Comparison of ENCODE assay signal across 8 cellular contexts in genomic region chrX:16870095-16870860, GRCh38. TPM values are rescaled to one million over a fixed set of nuclear protein-coding genes. Genes with fewer than 3 reads are reported as not detected.
DNase-seq lines count a peak whose midpoint lies in the region; FAIRE-seq and TF ChIP-seq lines count a peak whose summit lies in the region.

Gene RBBP7, minus strand, starts transcription at chrX:16870362. Its CDS starts 309 bp downstream, at chrX:16870053.

- peaks cover 33 to 34% of the 10 kb centered on the region in 2 experiments for H3K36me3 ChIP-seq in HEK293 (ENCODE audit: control insufficient read depth in 2 of 2, insufficient read depth in 1 of 2, low read length in 2 of 2)

- no peaks in the 10 kb centered on the region for H3K9me3 Mint-ChIP-seq in activated naive CD4-positive, alpha-beta T cell treated with anti-CD3 and anti-CD28 coated beads for 36 hours

- H3K9me3 ChIP-seq in HEK293 (ENCODE audit: control insufficient read depth, insufficient read depth, low read depth, low read length): no peaks in the 10 kb centered on the region

- H3K4me1 Mint-ChIP-seq in activated naive CD4-positive, alpha-beta T cell treated with anti-CD3 and anti-CD28 coated beads for 36 hours (ENCODE audit: low read depth): peaks cover 25% of the 10 kb centered on the region

- CTCF ChIA-PET in HEK293 (lab: Yijun Ruan, JAX): interaction anchor here (0.7 to 5.8 kb wide), 6 partner anchors 14 to 803 kb away, joined by 3 to 59 read pairs (median 6); no protein-coding TSS in a partner anchor
- CTCF ChIA-PET in activated naive CD4-positive, alpha-beta T cell treated with anti-CD3 and anti-CD28 coated beads for 36 hours (lab: Charles Lee): interaction anchor here (0.6 kb wide), 1 partner anchor 10 kb away, joined by 4 read pairs; no protein-coding TSS in a partner anchor

- H3K36me3 Mint-ChIP-seq in activated naive CD4-positive, alpha-beta T cell treated with anti-CD3 and anti-CD28 coated beads for 36 hours (ENCODE audit: low read depth): peaks cover 27% of the 10 kb centered on the region

- H3K27ac ChIP-seq in HEK293 (ENCODE audit: extremely low read depth, low read depth, low read length): peak within 1 kb of the TSS; percentile 100

- POLR2A ChIA-PET in HEK293 (lab: Yijun Ruan, JAX): interaction anchor here (0.7 to 2.0 kb wide), 4 partner anchors 11 to 176 kb away, joined by 3 to 5 read pairs (median 4); no protein-coding TSS in a partner anchor

- FAIRE-seq in frontal cortex (lab: Jason Lieb, UNC): no peak

- DNase-seq in GF-D8 (lab: John Stamatoyannopoulos, UW) (peak; percentile 68), NAMALWA (ENCODE audit: low spot score) (peak; percentile 88), SK-N-DZ (ENCODE audit: low spot score) (peak; percentile 86), frontal cortex (ENCODE audit: low spot score in 2 of 2) (peak; percentile 83 to 93), nucleus accumbens (lab: John Stamatoyannopoulos, UW) (peak in 55 of 56 donors; percentile 37 to 95 (median 88)), superior temporal gyrus (ENCODE audit: extremely low spot score) (peak; percentile 87)
- peak; percentile 91 for DNase-seq in activated naive CD4-positive, alpha-beta T cell treated with anti-CD3 and anti-CD28 coated beads for 36 hours

- intact Hi-C loops in activated naive CD4-positive, alpha-beta T cell treated with anti-CD3 and anti-CD28 coated beads for 36 hours (cut with micrococcal nuclease): loop anchor here (1.0 to 10.0 kb wide), 6 partner anchors 13 to 1015 kb away; partner anchors contain the start of genes AP1S2, REPS2, SYAP1 and TXLNG

- peaks cover 8% of the 10 kb centered on the region for H3K4me1 ChIP-seq in HEK293 (ENCODE audit: control insufficient read depth, insufficient read depth, low read length)

- H3K4me3 ChIP-seq in HEK293 (ENCODE audit: low read depth, low read length): peak within 1 kb of the TSS; percentile 98

- H3K4me3 Mint-ChIP-seq in activated naive CD4-positive, alpha-beta T cell treated with anti-CD3 and anti-CD28 coated beads for 36 hours: peak within 1 kb of the TSS; percentile 96

- TF ChIP-seq CTCF in HEK293 (tag by site-specific recombination; IDR thresholded peaks at IDR 0.05): no peak; the same call in 1 of the 2 replicates

- no peaks in the 10 kb centered on the region for H3K27me3 Mint-ChIP-seq in activated naive CD4-positive, alpha-beta T cell treated with anti-CD3 and anti-CD28 coated beads for 36 hours (ENCODE audit: low read depth)

- peak within 1 kb of the TSS; percentile 98 for H3K27ac Mint-ChIP-seq in activated naive CD4-positive, alpha-beta T cell treated with anti-CD3 and anti-CD28 coated beads for 36 hours

TF ChIP-seq in HEK293, 187 proteins besides CTCF, POLR2A, EP300 and RAD21 (continues in another document):
- no peak for TF ChIP-seq ZNF175 (tag by site-specific recombination; IDR thresholded peaks at IDR 0.05)
- TF ChIP-seq ZNF561 (tag by site-specific recombination; IDR thresholded peaks at IDR 0.05; ENCODE audit: borderline replicate concordance): peak; percentile 78; the same call in 1 of the 2 replicates
- TF ChIP-seq ZNF513 (tag by site-specific recombination; IDR thresholded peaks at IDR 0.05): no peak
- no peak for TF ChIP-seq HOXC10 (CRISPR knock-in tag; IDR thresholded peaks at IDR 0.05)
- no peak for TF ChIP-seq ZNF530 (tag by site-specific recombination; IDR thresholded peaks at IDR 0.05; ENCODE audit: low read depth)
- peak; percentile 80 for TF ChIP-seq IKZF3 (tag by site-specific recombination; IDR thresholded peaks at IDR 0.05)
- peak; percentile 70; the same call in 1 of the 2 replicates for TF ChIP-seq ZNF501 (tag by site-specific recombination; IDR thresholded peaks at IDR 0.05)
- TF ChIP-seq EGR2 (tag by site-specific recombination; IDR thresholded peaks at IDR 0.05; ENCODE audit: low read depth): peak; percentile 80
- no peak for TF ChIP-seq ZNF610 (tag by site-specific recombination; IDR thresholded peaks at IDR 0.05; ENCODE audit: borderline replicate concordance)
- peak; percentile 57 for TF ChIP-seq ZBTB10 (tag by site-specific recombination; IDR thresholded peaks at IDR 0.05)
- no peak for TF ChIP-seq ZNF510 (tag by site-specific recombination; IDR thresholded peaks at IDR 0.05; ENCODE audit: insufficient replicate concordance)
- peak; percentile 56; the same call in 1 of the 2 replicates for TF ChIP-seq ZNF629 (tag by site-specific recombination; IDR thresholded peaks at IDR 0.05)
- TF ChIP-seq ZNF639 (tag by site-specific recombination; IDR thresholded peaks at IDR 0.05): no peak
- TF ChIP-seq KLF16 (tag by site-specific recombination; IDR thresholded peaks at IDR 0.05): 0 out of 2 replicates have a peak, but pooled peaks have one; percentile 46
- no peak for TF ChIP-seq ZNF830 (tag by site-specific recombination; IDR thresholded peaks at IDR 0.05; ENCODE audit: low read depth)
- TF ChIP-seq ZNF391 (tag by site-specific recombination; IDR thresholded peaks at IDR 0.05; ENCODE audit: borderline replicate concordance, low read depth): no peak
- no peak; the same call in 1 of the 2 replicates for TF ChIP-seq ZNF488 (tag by site-specific recombination; IDR thresholded peaks at IDR 0.05)
- TF ChIP-seq ZNF544 (tag by site-specific recombination; IDR thresholded peaks at IDR 0.05): no peak
- TF ChIP-seq ZFHX2 (tag by site-specific recombination; conservative IDR thresholded peaks at IDR 0.05): peak; percentile 86
- TF ChIP-seq ZSCAN5A (tag by site-specific recombination; IDR thresholded peaks at IDR 0.05): peak; percentile 67; the same call in 1 of the 2 replicates
- TF ChIP-seq ZNF274 (IDR thresholded peaks at IDR 0.05; ENCODE audit: low read length): no peak
- no peak for TF ChIP-seq ZNF274 (tag by site-specific recombination; IDR thresholded peaks at IDR 0.05; ENCODE audit: borderline replicate concordance)

RNA-seq across cellular contexts. Expression of gene RBBP7, which starts in this region (rescaled TPM):
- 168 and 186 TPM in 2 replicates for polyA plus RNA-seq in SK-N-DZ (2014; cell fraction: cytosol; rRNA removed)
- polyA plus RNA-seq in SK-N-DZ (2014; cell fraction: nucleus; rRNA removed): 211 and 230 TPM in 2 replicates
- 100 to 1,000 TPM; 213 to 228 TPM for total RNA-seq in activated naive CD4-positive, alpha-beta T cell treated with anti-CD3 and anti-CD28 coated beads for 36 hours
- 84.8 TPM for total RNA-seq in frontal cortex

Comparison
In these comparisons a context has a peak if more than half of its experiments do, and no peak if none do; other contexts are left out.
1. Peak in every context shown above with its lines: DNase-seq, H3K4me3 ChIP-seq and H3K27ac ChIP-seq.